In the genomic region with DNA sequence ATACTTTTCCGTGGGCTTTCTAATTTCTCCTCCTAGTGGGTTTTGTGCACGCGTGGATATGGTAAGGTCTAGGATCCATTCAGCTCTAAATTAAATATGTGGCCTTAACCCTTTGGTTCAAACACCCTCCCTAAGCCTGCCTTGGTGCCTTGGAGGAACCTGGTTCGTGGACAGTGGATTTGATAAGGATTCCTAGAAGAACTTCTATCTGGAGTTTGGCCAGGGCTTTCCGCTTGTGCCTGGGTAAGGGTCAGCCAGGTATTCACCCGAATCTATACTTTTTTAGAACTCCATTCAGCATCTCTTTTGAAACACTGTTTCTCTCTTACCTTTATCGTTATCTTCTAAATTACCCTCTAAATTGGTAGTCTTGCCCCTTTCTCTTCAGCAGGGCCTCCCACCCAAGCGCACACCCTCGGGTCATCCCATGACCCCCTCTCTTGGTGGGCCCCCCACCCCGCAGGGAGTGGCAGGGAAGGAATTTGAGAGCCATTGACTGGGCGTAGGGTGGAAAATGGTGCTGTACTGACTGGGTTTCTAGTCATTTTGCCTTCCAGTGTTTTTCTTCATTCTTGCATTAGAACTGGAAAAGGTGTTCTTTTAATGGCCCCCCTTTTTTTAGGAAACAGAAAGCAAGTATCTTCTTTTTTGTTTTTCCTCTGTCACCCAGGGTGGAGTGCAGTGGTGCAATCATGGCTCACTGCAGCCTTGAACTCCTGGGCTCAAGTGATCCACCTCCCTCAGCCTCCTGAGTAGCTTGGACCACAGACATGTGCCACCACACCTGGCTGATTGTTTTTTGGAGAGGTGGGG, we compare ENCODE assay signal across 10 cellular contexts. TPM values are rescaled to one million over a fixed set of nuclear protein-coding genes. Genes with fewer than 3 reads are reported as not detected.
DNase-seq lines count a peak whose midpoint lies in the region; ATAC-seq, FAIRE-seq and TF ChIP-seq lines count a peak whose summit lies in the region.
"Had no signal": no experiment of that assay in that cellular context is flagged by ENCODE, and none has a peak within 500 bp of the region (broad histone marks: within the 10 kb centered on the region; RNA-seq: fewer than 3 reads in every experiment).

No MANE protein-coding gene starts in this region.

- peak overlapping the region; percentile 77 for H3K4me3 Mint-ChIP-seq in dendritic cell treated with granulocyte-macrophage colony-stimulating factor and Interleukin-4, amounts not matched to agents 40 ng/mL and 50 ng/mL, for 4 days
- peak overlapping the region; percentile 88 for H3K4me3 Mint-ChIP-seq in natural killer cell

- H3K4me1 Mint-ChIP-seq in dendritic cell treated with granulocyte-macrophage colony-stimulating factor and Interleukin-4, amounts not matched to agents 40 ng/mL and 50 ng/mL, for 4 days (ENCODE audit: low read depth): peaks cover 67% of the 10 kb centered on the region
- peaks cover 26 to 40% of the 10 kb centered on the region in 2 donors for H3K4me1 Mint-ChIP-seq in natural killer cell

- CTCF ChIA-PET in BJ (lab: Yijun Ruan, JAX): interaction anchor here (0.7 kb wide), 1 partner anchor 149 kb away, joined by 5 read pairs; no protein-coding TSS in a partner anchor

- FAIRE-seq in HTR-8/SVneo (lab: Jason Lieb, UNC): no peak
- FAIRE-seq: islet of Langerhans had no signal

- no peaks in the 10 kb centered on the region for H3K27me3 Mint-ChIP-seq in dendritic cell treated with granulocyte-macrophage colony-stimulating factor and Interleukin-4, amounts not matched to agents 40 ng/mL and 50 ng/mL, for 4 days
- H3K27me3 Mint-ChIP-seq in natural killer cell (ENCODE audit: low read depth in 2 of 2): peaks cover 0 to 5% of the 10 kb centered on the region in 2 donors

- H3K36me3 ChIP-seq in BJ (ENCODE audit: control insufficient read depth, insufficient read depth, low read length): no peaks in the 10 kb centered on the region; the same call in 1 of the 2 replicates

- H3K27ac Mint-ChIP-seq in dendritic cell treated with granulocyte-macrophage colony-stimulating factor and Interleukin-4, amounts not matched to agents 40 ng/mL and 50 ng/mL, for 4 days: no peak overlapping the region
- no peak overlapping the region for H3K27ac Mint-ChIP-seq in natural killer cell

- intact Hi-C loops in dendritic cell treated with granulocyte-macrophage colony-stimulating factor and Interleukin-4, amounts not matched to agents 40 ng/mL and 50 ng/mL, for 4 days (cut with micrococcal nuclease): no loop called here
- intact Hi-C loops in natural killer cell (cut with micrococcal nuclease): no loop called here

- DNase-seq in BJ (ENCODE audit: low read depth) (no peak), LNCaP clone FGC (ENCODE audit: low read depth) (no peak), natural killer cell (no peak), HTR-8/SVneo (ENCODE audit: insufficient read length, low spot score) (no peak), NOMO-1 treated with dmso at 0.1 percent for 144 hours (lab: John Stamatoyannopoulos, UW; ENCODE audit: unreplicated experiment) (no peak), RPMI8226 (no peak), SKM-1 treated with dmso at 0.1 percent for 144 hours (lab: John Stamatoyannopoulos, UW; ENCODE audit: unreplicated experiment) (no peak)
- DNase-seq: activated CD4-positive, alpha-beta T cell treated with anti-CD3 and anti-CD28 coated beads for 1 hour had no signal

- H3K9me3 Mint-ChIP-seq in dendritic cell treated with granulocyte-macrophage colony-stimulating factor and Interleukin-4, amounts not matched to agents 40 ng/mL and 50 ng/mL, for 4 days: no peaks in the 10 kb centered on the region
- no peaks in the 10 kb centered on the region for H3K9me3 Mint-ChIP-seq in natural killer cell

- POLR2A ChIA-PET in BJ (lab: Charles Lee): no interaction called here

- ATAC-seq in natural killer cell: no peak

- TF ChIP-seq CTCF in BJ (IDR thresholded peaks at IDR 0.05; ENCODE audit: insufficient read depth, low read depth, low read length) (no peak), LNCaP clone FGC (IDR thresholded peaks at IDR 0.05; ENCODE audit: control insufficient read depth, extremely low read depth, insufficient read depth) (no peak), natural killer cell (IDR thresholded peaks at IDR 0.05) (no peak)

- H3K36me3 Mint-ChIP-seq in dendritic cell treated with granulocyte-macrophage colony-stimulating factor and Interleukin-4, amounts not matched to agents 40 ng/mL and 50 ng/mL, for 4 days (ENCODE audit: low read depth): no peaks in the 10 kb centered on the region
- H3K36me3 Mint-ChIP-seq in natural killer cell: no peaks in the 10 kb centered on the region

- H3K4me3 ChIP-seq in BJ (ENCODE audit: low read depth, low read length) (peak overlapping the region; percentile 66), LNCaP clone FGC (ENCODE audit: low read depth, low read length) (peak overlapping the region; percentile 65)

- H3K27me3 ChIP-seq in BJ (ENCODE audit: control insufficient read depth, insufficient read depth, low read length): no peaks in the 10 kb centered on the region

RNA-seq across cellular contexts. Expression of gene SOCS6, which starts 1.8 kb away (rescaled TPM):
- polyA plus RNA-seq in BJ (2011; rRNA removed): 26.7 and 28.7 TPM in 2 replicates
- 32.9 and 55.8 TPM in 2 replicates for polyA minus RNA-seq in BJ (2011; rRNA and poly(A)+ RNA removed)
- 1 to 10 TPM; 2.5 to 8.1 (median 4.7) TPM for total RNA-seq in natural killer cell
